Comparison of ENCODE assay signal across 22 cellular contexts in the genomic region with DNA sequence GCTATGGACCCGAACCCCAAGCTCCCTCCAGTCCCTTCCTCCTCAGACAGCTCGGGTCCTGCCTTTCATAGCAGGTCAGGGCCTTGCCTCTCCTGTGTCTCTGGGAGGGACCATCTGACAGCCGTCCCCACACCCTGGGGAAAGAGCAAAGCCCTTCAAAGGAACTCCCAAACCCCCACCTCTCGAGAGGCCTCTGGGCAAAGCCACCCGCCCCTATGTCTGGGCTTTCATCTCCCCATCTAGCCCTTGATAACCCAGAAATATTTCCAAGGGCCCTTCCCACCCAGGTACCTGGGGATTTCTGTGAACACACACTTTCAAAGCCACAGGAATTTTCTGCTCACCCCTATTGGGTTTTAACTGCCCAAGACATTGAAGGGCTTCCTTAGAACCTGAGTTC. TPM values are rescaled to one million over a fixed set of nuclear protein-coding genes. Genes with fewer than 3 reads are reported as not detected.
A peak's percentile ranks its signal among the peaks of the same experiment; 100 is the strongest.
DNase-seq lines count a peak whose midpoint lies in the region; ATAC-seq and TF ChIP-seq lines count a peak whose summit lies in the region.
"Had no signal": no experiment of that assay in that cellular context is flagged by ENCODE, and none has a peak within 500 bp of the region (broad histone marks: within the 10 kb centered on the region; RNA-seq: fewer than 3 reads in every experiment).

No MANE protein-coding gene starts in this region.

- peaks cover 7% of the 10 kb centered on the region for H4K20me1 ChIP-seq in neural progenitor cell (ENCODE audit: low read depth)

- H3K27me3 Mint-ChIP-seq in neural progenitor cell (ENCODE audit: insufficient read depth, low read depth) (no peaks in the 10 kb centered on the region), osteocyte (ENCODE audit: unreplicated experiment) (no peaks in the 10 kb centered on the region)
- no peaks in the 10 kb centered on the region for H3K27me3 Mint-ChIP-seq in activated CD4-positive, alpha-beta memory T cell treated with anti-CD3 and anti-CD28 coated beads for 36 hours

- peaks cover 10% of the 10 kb centered on the region for H3K36me3 ChIP-seq in left ventricle myocardium inferior
- peaks cover 0 to 39% (median 3%) of the 10 kb centered on the region in 9 donors for H3K36me3 ChIP-seq in heart right ventricle
- H3K36me3 ChIP-seq in left lung, result no peaks in the 10 kb centered on the region
- no peaks in the 10 kb centered on the region for H3K36me3 ChIP-seq in neural progenitor cell
- no peaks in the 10 kb centered on the region for H3K36me3 ChIP-seq in upper lobe of right lung
- H3K36me3 ChIP-seq: BE2C, MG63, SJSA1 had no signal

- peaks cover 33% of the 10 kb centered on the region for H3K4me1 Mint-ChIP-seq in neural progenitor cell
- peaks cover 3% of the 10 kb centered on the region for H3K4me1 Mint-ChIP-seq in activated CD4-positive, alpha-beta memory T cell treated with anti-CD3 and anti-CD28 coated beads for 36 hours (ENCODE audit: low read depth)
- peaks cover 3% of the 10 kb centered on the region for H3K4me1 Mint-ChIP-seq in osteocyte (ENCODE audit: unreplicated experiment)

- no peak overlapping the region for H3K9ac ChIP-seq in neural progenitor cell

- peak overlapping the region; percentile 83 for H3K27ac ChIP-seq in left ventricle myocardium inferior (replicated peaks)
- peak overlapping the region in 2 of 10 donors; percentile 23 to 55 for H3K27ac ChIP-seq in heart right ventricle
- H3K27ac ChIP-seq in left lung, result no peak overlapping the region
- H3K27ac ChIP-seq in neural progenitor cell, result no peak overlapping the region
- no peak overlapping the region for H3K27ac ChIP-seq in upper lobe of right lung
- H3K27ac ChIP-seq: SJSA1 had no signal

- CTCF ChIA-PET in activated CD4-positive, alpha-beta memory T cell treated with anti-CD3 and anti-CD28 coated beads for 36 hours (lab: Charles Lee), result no interaction called here

- H3K36me3 Mint-ChIP-seq in neural progenitor cell (peaks cover 5% of the 10 kb centered on the region), osteocyte (ENCODE audit: unreplicated experiment) (no peaks in the 10 kb centered on the region)
- no peaks in the 10 kb centered on the region for H3K36me3 Mint-ChIP-seq in activated CD4-positive, alpha-beta memory T cell treated with anti-CD3 and anti-CD28 coated beads for 36 hours

- peaks cover 55% of the 10 kb centered on the region for H3K4me1 ChIP-seq in left ventricle myocardium inferior
- peaks cover 3 to 21% (median 7%) of the 10 kb centered on the region in 9 donors for H3K4me1 ChIP-seq in heart right ventricle
- H3K4me1 ChIP-seq in left lung, result no peaks in the 10 kb centered on the region
- H3K4me1 ChIP-seq in neural progenitor cell, result peaks cover 9% of the 10 kb centered on the region
- H3K4me1 ChIP-seq in upper lobe of right lung, result no peaks in the 10 kb centered on the region
- H3K4me1 ChIP-seq: BE2C, SJSA1 had no signal

- H3K4me2 ChIP-seq in neural progenitor cell, result no peak overlapping the region

- no peak overlapping the region for H3K4me3 Mint-ChIP-seq in neural progenitor cell
- no peak overlapping the region for H3K4me3 Mint-ChIP-seq in activated CD4-positive, alpha-beta memory T cell treated with anti-CD3 and anti-CD28 coated beads for 36 hours
- no peak overlapping the region for H3K4me3 Mint-ChIP-seq in osteocyte (ENCODE audit: unreplicated experiment)

- H3K27ac Mint-ChIP-seq in neural progenitor cell (peak overlapping the region; percentile 42), osteocyte (ENCODE audit: unreplicated experiment) (no peak overlapping the region)
- no peak overlapping the region for H3K27ac Mint-ChIP-seq in activated CD4-positive, alpha-beta memory T cell treated with anti-CD3 and anti-CD28 coated beads for 36 hours

- H3K79me2 ChIP-seq in neural progenitor cell (ENCODE audit: low read depth), result no peaks in the 10 kb centered on the region

- no peak for TF ChIP-seq CTCF in left ventricle myocardium inferior (IDR thresholded peaks at IDR 0.05; ENCODE audit: borderline replicate concordance)
- TF ChIP-seq CTCF in heart right ventricle (IDR thresholded peaks at IDR 0.05), result no peak
- TF ChIP-seq CTCF in left lung (IDR thresholded peaks at IDR 0.05), result no peak
- TF ChIP-seq CTCF in neural progenitor cell (IDR thresholded peaks at IDR 0.05), result no peak
- TF ChIP-seq CTCF in upper lobe of right lung (IDR thresholded peaks at IDR 0.05), result no peak
- TF ChIP-seq CTCF in osteocyte (IDR thresholded peaks at IDR 0.05), result no peak

- peaks cover 10% of the 10 kb centered on the region for H3F3A ChIP-seq in neural progenitor cell (ENCODE audit: low read depth)

- POLR2A ChIA-PET in activated CD4-positive, alpha-beta memory T cell treated with anti-CD3 and anti-CD28 coated beads for 36 hours (lab: Charles Lee), result interaction anchor here (1.2 kb wide), 1 partner anchor 26 kb away, joined by 3 read pairs; no protein-coding TSS in a partner anchor

- H3K9me3 ChIP-seq in left ventricle myocardium inferior (replicated peaks) (no peaks in the 10 kb centered on the region), heart right ventricle (no peaks in the 10 kb centered on the region), left lung (no peaks in the 10 kb centered on the region), neural progenitor cell (ENCODE audit: low read depth) (no peaks in the 10 kb centered on the region), upper lobe of right lung (no peaks in the 10 kb centered on the region)
- H3K9me3 ChIP-seq: BE2C, MG63, SJSA1 had no signal

- H3K27me3 ChIP-seq in left ventricle myocardium inferior (ENCODE audit: low read depth), result no peaks in the 10 kb centered on the region
- no peaks in the 10 kb centered on the region for H3K27me3 ChIP-seq in heart right ventricle
- H3K27me3 ChIP-seq in left lung, result no peaks in the 10 kb centered on the region
- H3K27me3 ChIP-seq in neural progenitor cell, result no peaks in the 10 kb centered on the region
- no peaks in the 10 kb centered on the region for H3K27me3 ChIP-seq in upper lobe of right lung
- H3K27me3 ChIP-seq: BE2C, MG63, SJSA1 had no signal

- H3K9me3 Mint-ChIP-seq in neural progenitor cell, result no peaks in the 10 kb centered on the region
- no peaks in the 10 kb centered on the region for H3K9me3 Mint-ChIP-seq in activated CD4-positive, alpha-beta memory T cell treated with anti-CD3 and anti-CD28 coated beads for 36 hours
- no peaks in the 10 kb centered on the region for H3K9me3 Mint-ChIP-seq in osteocyte (ENCODE audit: unreplicated experiment)

- 78 to 88% methylated on average over 5 of the region's 5 CpGs for WGBS in heart right ventricle, 2 donors

- H2AFZ ChIP-seq in neural progenitor cell (replicated peaks), result no peak overlapping the region

- DNase-seq in left ventricle myocardium inferior (no peak), heart right ventricle (no peak), left lung (peak; percentile 8 to 38), neural progenitor cell (ENCODE audit: low spot score) (no peak), upper lobe of right lung (no peak), osteocyte (ENCODE audit: extremely low spot score, unreplicated experiment) (no peak)
- DNase-seq in activated CD4-positive, alpha-beta memory T cell treated with anti-CD3 and anti-CD28 coated beads for 36 hours, result no peak
- DNase-seq: 8988T, ACHN, BE2C, HCEC 1CT, KBM-7, MG63, NCI-H1105 treated with DMSO at 0.1 percent for 48 hours, NCI-H146, NCI-H1930, NCI-H446, NCI-H524 treated with DMSO at 0.1 percent for 48 hours, NCI-H774 had no signal

- H3K4me3 ChIP-seq in left ventricle myocardium inferior (no peak overlapping the region), heart right ventricle (no peak overlapping the region), left lung (no peak overlapping the region), neural progenitor cell (no peak overlapping the region), upper lobe of right lung (no peak overlapping the region)
- H3K4me3 ChIP-seq: MG63, SJSA1 had no signal

- ATAC-seq in heart right ventricle (no peak), left lung (peak; percentile 77), upper lobe of right lung (peak; percentile 81), HG02571 (IDR thresholded peaks at IDR 0.05; ENCODE audit: unreplicated experiment) (no peak)
- ATAC-seq: Right ventricle myocardium inferior had no signal

- intact Hi-C loops in left ventricle myocardium inferior (cut with micrococcal nuclease) (no loop called here), heart right ventricle (cut with DNase I) (no loop called here), left lung (cut with DNase I) (no loop called here), upper lobe of right lung (cut with DNase I) (no loop called here)
- intact Hi-C loops in activated CD4-positive, alpha-beta memory T cell treated with anti-CD3 and anti-CD28 coated beads for 36 hours (cut with micrococcal nuclease), result no loop called here

RNA-seq across cellular contexts. Expression of a gene that starts 32.1 kb away (rescaled TPM):
- total RNA-seq in left ventricle myocardium inferior (23.0 TPM), heart right ventricle (10 to 100 TPM; 18.0 to 32.4 (median 19.5) TPM), left lung (10 to 100 TPM; 22.6 to 24.5 TPM), neural progenitor cell (ENCODE audit: low replicate concordance) (12.6 and 30.3 TPM in 2 replicates), upper lobe of right lung (20.4 TPM), osteocyte (19.4 and 21.6 TPM in 2 replicates)
- polyA plus RNA-seq in heart right ventricle, result 100 to 1,000 TPM in 1 of 2 donors, 10 to 100 TPM in 1; 27.6 to 117 TPM
- total RNA-seq in activated CD4-positive, alpha-beta memory T cell treated with anti-CD3 and anti-CD28 coated beads for 36 hours, result 10 to 100 TPM; 28.6 to 30.6 TPM

RNA-seq across cellular contexts. Expression of a gene that starts 43.4 kb away (rescaled TPM):
- total RNA-seq in left ventricle myocardium inferior, result 89.7 TPM
- 100 to 1,000 TPM in 3 of 10 donors, 10 to 100 TPM in 7; 71.4 to 132 (median 86.6) TPM for total RNA-seq in heart right ventricle
- polyA plus RNA-seq in heart right ventricle, result 100 to 1,000 TPM in 1 of 2 donors, 10 to 100 TPM in 1; 78.7 to 106 TPM
- total RNA-seq in left lung, result 10 to 100 TPM; 11.9 to 19.1 TPM
- total RNA-seq in neural progenitor cell (ENCODE audit: low replicate concordance), result 13.8 and 16.7 TPM in 2 replicates
- 17.9 TPM for total RNA-seq in upper lobe of right lung
- total RNA-seq in activated CD4-positive, alpha-beta memory T cell treated with anti-CD3 and anti-CD28 coated beads for 36 hours, result 1 to 10 TPM; 4.0 to 4.8 TPM
- total RNA-seq in osteocyte, result 34.2 and 35.1 TPM in 2 replicates

RNA-seq across cellular contexts. Expression of a gene that starts 53.6 kb away (rescaled TPM):
- total RNA-seq in left ventricle myocardium inferior (2.2 TPM), heart right ventricle (1 to 10 TPM; 1.5 to 3.5 (median 2.0) TPM), left lung (10 to 100 TPM in 1 of 2 donors, 1 to 10 TPM in 1; 8.9 to 14.0 TPM), neural progenitor cell (ENCODE audit: low replicate concordance) (1.1 TPM in 2 replicates), upper lobe of right lung (15.1 TPM), osteocyte (4.1 and 4.4 TPM in 2 replicates)
- polyA plus RNA-seq in heart right ventricle, result 1 to 10 TPM; 2.8 to 3.2 TPM
- total RNA-seq in activated CD4-positive, alpha-beta memory T cell treated with anti-CD3 and anti-CD28 coated beads for 36 hours, result 10 to 100 TPM; 15.4 to 16.6 TPM

Comparison
In these comparisons a context has a peak if more than half of its experiments do, and no peak if none do; other contexts are left out.
1. DNase-seq: peak in left lung (2 of 2); none in left ventricle myocardium inferior (single experiment), heart right ventricle (0 of 2), neural progenitor cell (single experiment), upper lobe of right lung (single experiment), activated CD4-positive, alpha-beta memory T cell treated with anti-CD3 and anti-CD28 coated beads for 36 hours (single experiment) and osteocyte (single experiment).
2. ATAC-seq: peak in left lung (single experiment) and upper lobe of right lung (single experiment); none in heart right ventricle (0 of 8) and HG02571 (single experiment).